In genomic region chr16:66315210-66315825, GRCh38 we compare ENCODE assay signal across 8 cellular contexts. TPM values are rescaled to one million over a fixed set of nuclear protein-coding genes. Genes with fewer than 3 reads are reported as not detected.
DNase-seq lines count a peak whose midpoint lies in the region; ATAC-seq and TF ChIP-seq lines count a peak whose summit lies in the region.

No MANE protein-coding gene starts in this region.

- peaks cover 4% of the 10 kb centered on the region for H3K27me3 Mint-ChIP-seq in chondrocyte (ENCODE audit: low read depth)

- no peaks in the 10 kb centered on the region for H3K36me3 Mint-ChIP-seq in chondrocyte (ENCODE audit: low read depth)

- no peaks in the 10 kb centered on the region for H3K9me3 Mint-ChIP-seq in chondrocyte (ENCODE audit: low read depth)

- DNase-seq in Ammon's horn (ENCODE audit: low spot score) (peak; percentile 86), NCI-H2227 treated with DMSO at 0.1 percent for 48 hours (lab: John Stamatoyannopoulos, UW) (peak; percentile 63), chondrocyte (ENCODE audit: low spot score) (no peak), left lung (peak in 1 of 2 donors; percentile 47)
- DNase-seq in stimulated activated CD4-positive, alpha-beta T cell treated with anti-CD3 and anti-CD28 coated beads, TNF-alpha, amount 100 ng/mL, for 1 hour (ENCODE audit: low read depth in 3 of 3, low spot score in 1 of 3), result peak in 2 of 3 donors; percentile 3 to 7

- no peaks in the 10 kb centered on the region for H3K27me3 ChIP-seq in left lung

- no peaks in the 10 kb centered on the region for H3K36me3 ChIP-seq in left lung

- no peaks in the 10 kb centered on the region for H3K9me3 ChIP-seq in left lung

- no peak overlapping the region for H3K4me3 ChIP-seq in left lung

- H3K4me1 Mint-ChIP-seq in chondrocyte (ENCODE audit: low read depth), result peaks cover 6% of the 10 kb centered on the region

- no peaks in the 10 kb centered on the region for H3K4me1 ChIP-seq in left lung

- intact Hi-C loops in left lung (cut with DNase I), result no loop called here

- TF ChIP-seq CTCF in chondrocyte (IDR thresholded peaks at IDR 0.05) (peak; percentile 95), left lung (IDR thresholded peaks at IDR 0.05) (peak; percentile 95)

- peak; percentile 91 for ATAC-seq in GM18907 (IDR thresholded peaks at IDR 0.05; ENCODE audit: unreplicated experiment)
- ATAC-seq in HG03103 (IDR thresholded peaks at IDR 0.05; ENCODE audit: low read depth, unreplicated experiment), result peak; percentile 93
- peak; percentile 65 to 76 for ATAC-seq in activated CD4-positive, CD25-positive, alpha-beta regulatory T cell treated with anti-CD3 and anti-CD28 coated beads, Interleukin-2, amount 50 U/mL, for 24 hours
- peak; percentile 98 for ATAC-seq in left lung

- no peak overlapping the region for H3K27ac ChIP-seq in left lung

- no peak overlapping the region for H3K4me3 Mint-ChIP-seq in chondrocyte (ENCODE audit: unreplicated experiment)

- H3K27ac Mint-ChIP-seq in chondrocyte (ENCODE audit: unreplicated experiment), result no peak overlapping the region

RNA-seq across cellular contexts. Expression of gene CDH5, which starts 51.2 kb away (rescaled TPM):
- total RNA-seq in chondrocyte (not detected in 3 replicates), left lung (10 to 100 TPM; 77.2 to 86.5 TPM)

Comparison
In these comparisons a context has a peak if more than half of its experiments do, and no peak if none do; other contexts are left out.
1. RNA of gene CDH5, which starts 51.2 kb away (total RNA-seq): 77.2 to 86.5 TPM in left lung; not detected in chondrocyte; every median in the first group is over 10 times any median in the second.
2. Peak in every context shown above with its lines, with median percentiles within 50 percentile points of each other: ATAC-seq.